In the genomic region with DNA sequence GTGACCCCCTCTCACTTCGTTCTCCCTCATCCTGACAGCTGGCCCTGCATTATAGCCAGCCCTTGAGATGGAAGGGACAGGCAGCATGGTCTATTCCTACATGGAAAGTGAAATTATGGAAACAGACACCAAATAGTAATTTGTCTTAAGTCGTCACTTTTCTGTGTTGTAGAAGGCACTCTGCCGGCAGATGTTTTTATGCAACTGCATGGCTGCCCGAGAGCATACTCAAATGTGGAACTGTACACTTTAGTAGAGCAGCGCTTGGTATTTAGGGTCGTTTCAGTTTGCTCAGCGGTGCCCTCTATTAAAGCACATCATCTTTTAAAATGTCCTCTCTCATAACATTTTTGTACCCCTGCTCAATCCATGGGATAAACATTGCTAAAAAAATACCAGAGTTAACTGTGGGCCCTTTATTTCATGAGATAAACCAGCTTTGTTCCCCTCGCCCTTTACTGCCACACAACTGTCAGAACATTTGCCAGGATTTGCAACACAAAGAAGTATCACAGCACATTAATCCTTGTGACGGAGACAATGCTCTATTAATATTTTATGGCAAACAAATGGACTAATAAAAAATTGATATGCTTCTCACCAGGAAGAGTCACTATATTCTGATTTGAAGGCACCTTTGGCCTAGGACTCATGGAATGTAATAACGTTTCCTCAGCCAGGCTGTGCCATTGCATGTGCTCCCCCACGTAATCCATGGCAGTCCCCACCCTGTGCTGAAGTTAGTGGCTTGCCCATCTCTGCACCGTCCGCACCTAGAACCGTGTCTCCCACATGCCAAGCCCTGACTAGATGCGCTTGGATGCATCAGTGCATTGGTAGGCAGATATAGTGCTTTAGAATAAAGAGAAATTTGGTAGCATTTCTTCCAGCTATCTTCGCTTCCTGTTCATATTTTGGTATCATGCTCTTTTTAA, we compare ENCODE assay signal across 26 cellular contexts.
"Had no signal": no experiment of that assay in that cellular context is flagged by ENCODE, and none has a peak within 500 bp of the region (broad histone marks: within the 10 kb centered on the region; RNA-seq: fewer than 3 reads in every experiment).

No MANE protein-coding gene starts in this region.

- H3K4me3 Mint-ChIP-seq: activated naive CD4-positive, alpha-beta T cell treated with anti-CD3 and anti-CD28 coated beads for 36 hours; activated naive CD8-positive, alpha-beta T cell treated with anti-CD3 and anti-CD28 coated beads for 36 hours; brain; naive thymus-derived CD4-positive, alpha-beta T cell; stimulated activated naive B cell treated with anti-CD40 and anti-IgM and Interleukin-4, amounts not matched to agents 10 μg/mL and 1 μg/mL and 100 μg/mL, for 72 hours; T-cell had no signal

- H3K9me3 ChIP-seq: adrenal gland, ascending aorta, testis, transverse colon had no signal

- H2AFZ ChIP-seq: parathyroid adenoma had no signal

- DNase-seq: activated CD4-positive, alpha-beta T cell treated with anti-CD3 and anti-CD28 coated beads for 48 hours; activated CD4-positive, alpha-beta T cell treated with anti-CD3 and anti-CD28 coated beads, Interleukin-2, amount 50 U/mL, for 48 hours; activated CD8-positive, alpha-beta memory T cell treated with anti-CD3 and anti-CD28 coated beads for 24 hours; activated effector memory CD4-positive, alpha-beta T cell treated with Interleukin-2 at 50 U/mL for 16 hours; activated naive CD4-positive, alpha-beta T cell treated with anti-CD3 and anti-CD28 coated beads for 36 hours; activated naive CD8-positive, alpha-beta T cell treated with anti-CD3 and anti-CD28 coated beads for 36 hours; adrenal gland; cortex of kidney; foreskin fibroblast; islet precursor cell; left cardiac atrium; left ventricle myocardium superior; naive thymus-derived CD4-positive, alpha-beta T cell; right cardiac atrium; stimulated activated CD4-positive, alpha-beta T cell treated with anti-CD3 and anti-CD28 coated beads, Interleukin-15, amount 100 ng/mL, for 24 hours; stimulated activated CD4-positive, alpha-beta T cell treated with anti-CD3 and anti-CD28 coated beads, Interleukin-2, amount 100 ng/mL, for 24 hours; stimulated activated naive B cell treated with anti-CD40 and anti-IgM and Interleukin-4, amounts not matched to agents 10 μg/mL and 1 μg/mL and 100 μg/mL, for 72 hours; stomach; T-cell; testis; transverse colon had no signal

- H3K4me1 ChIP-seq: adrenal gland, ascending aorta, parathyroid adenoma, stomach, testis, transverse colon had no signal

- H3K27ac ChIP-seq: adrenal gland, ascending aorta, cardiac muscle cell, parathyroid adenoma, stomach, testis, transverse colon, VCaP had no signal

- H3K27me3 Mint-ChIP-seq: activated naive CD8-positive, alpha-beta T cell treated with anti-CD3 and anti-CD28 coated beads for 36 hours; stimulated activated naive B cell treated with anti-CD40 and anti-IgM and Interleukin-4, amounts not matched to agents 10 μg/mL and 1 μg/mL and 100 μg/mL, for 72 hours; T-cell had no signal

- H3K27ac Mint-ChIP-seq: activated naive CD4-positive, alpha-beta T cell treated with anti-CD3 and anti-CD28 coated beads for 36 hours; activated naive CD8-positive, alpha-beta T cell treated with anti-CD3 and anti-CD28 coated beads for 36 hours; brain; naive thymus-derived CD4-positive, alpha-beta T cell; stimulated activated naive B cell treated with anti-CD40 and anti-IgM and Interleukin-4, amounts not matched to agents 10 μg/mL and 1 μg/mL and 100 μg/mL, for 72 hours; T-cell had no signal

- H3K36me3 Mint-ChIP-seq: activated naive CD8-positive, alpha-beta T cell treated with anti-CD3 and anti-CD28 coated beads for 36 hours; T-cell had no signal

- H3K9ac ChIP-seq: parathyroid adenoma had no signal

- ATAC-seq: left cardiac atrium; left ventricle myocardium superior; naive thymus-derived CD4-positive, alpha-beta T cell; right cardiac atrium; stimulated activated naive B cell treated with anti-CD40 and anti-IgM and Interleukin-4, amounts not matched to agents 10 μg/mL and 1 μg/mL and 100 μg/mL, for 72 hours; T-cell had no signal

- H3K4me1 Mint-ChIP-seq: activated naive CD8-positive, alpha-beta T cell treated with anti-CD3 and anti-CD28 coated beads for 36 hours; stimulated activated naive B cell treated with anti-CD40 and anti-IgM and Interleukin-4, amounts not matched to agents 10 μg/mL and 1 μg/mL and 100 μg/mL, for 72 hours had no signal

- H3K27me3 ChIP-seq: adrenal gland, ascending aorta, cardiac muscle cell, stomach, testis, transverse colon had no signal

- H3K79me2 ChIP-seq: parathyroid adenoma had no signal
